Comparison of ENCODE assay signal across 13 cellular contexts in genomic region chr12:51589557-51590176, GRCh38. TPM values are rescaled to one million over a fixed set of nuclear protein-coding genes. Genes with fewer than 3 reads are reported as not detected.
DNase-seq lines count a peak whose midpoint lies in the region; ATAC-seq, FAIRE-seq and TF ChIP-seq lines count a peak whose summit lies in the region.
"Had no signal": no experiment of that assay in that cellular context is flagged by ENCODE, and none has a peak within 500 bp of the region (broad histone marks: within the 10 kb centered on the region; RNA-seq: fewer than 3 reads in every experiment).

No MANE protein-coding gene starts in this region.

- no peak for FAIRE-seq in kidney (lab: Jason Lieb, UNC)

- no peaks in the 10 kb centered on the region for H3K36me3 Mint-ChIP-seq in T-helper 1 cell treated with Interleukin-12 subunit alpha and Interleukin-12 subunit beta and Interleukin-4 antibody, amounts not matched to agents 30 μg/mL and 1 μg/mL, for 36 hours (ENCODE audit: low read depth)
- peaks cover 4% of the 10 kb centered on the region for H3K36me3 Mint-ChIP-seq in central memory CD8-positive, alpha-beta T cell (ENCODE audit: insufficient read depth)

- H3K4me3 ChIP-seq in MG63 (peak overlapping the region; percentile 58), neuronal stem cell (ENCODE audit: low read length in 2 of 2) (peak overlapping the region in 1 of 2 donors; percentile 54), kidney (ENCODE audit: low read length in 2 of 2) (no peak overlapping the region)

- H3K27ac ChIP-seq in neuronal stem cell (replicated peaks; ENCODE audit: low read length) (no peak overlapping the region), kidney (ENCODE audit: low read depth in 2 of 2, low read length in 2 of 2) (no peak overlapping the region)

- no peak overlapping the region for H2BK12ac ChIP-seq in neuronal stem cell (ENCODE audit: low read length)

- H2BK120ac ChIP-seq in neuronal stem cell (ENCODE audit: low read depth, low read length) = no peak overlapping the region

- intact Hi-C loops in kidney (cut with DNase I) = no loop called here

- H4K91ac ChIP-seq in neuronal stem cell (ENCODE audit: low read depth, low read length, poor library complexity) = no peak overlapping the region

- H3K4me1 ChIP-seq in neuronal stem cell (ENCODE audit: control insufficient read depth in 2 of 2, insufficient read depth in 1 of 2, low read depth in 1 of 2, low read length in 2 of 2) (peaks cover 8 to 16% of the 10 kb centered on the region in 2 donors), kidney (ENCODE audit: control insufficient read depth in 1 of 2, insufficient read depth in 1 of 2, low read depth in 1 of 2, low read length in 2 of 2) (no peaks in the 10 kb centered on the region)

- H3K23ac ChIP-seq in neuronal stem cell (ENCODE audit: low read depth, low read length, poor library complexity) = no peak overlapping the region

- H3K14ac ChIP-seq in neuronal stem cell (ENCODE audit: low read length) = no peak overlapping the region

- H4K8ac ChIP-seq in neuronal stem cell (ENCODE audit: low read depth, low read length) = no peak overlapping the region

- H3K27ac Mint-ChIP-seq in T-helper 1 cell treated with Interleukin-12 subunit alpha and Interleukin-12 subunit beta and Interleukin-4 antibody, amounts not matched to agents 30 μg/mL and 1 μg/mL, for 36 hours = no peak overlapping the region
- no peak overlapping the region for H3K27ac Mint-ChIP-seq in central memory CD8-positive, alpha-beta T cell (ENCODE audit: low read depth)

- H3K4me2 ChIP-seq in neuronal stem cell (ENCODE audit: insufficient read depth, low read length, poor library complexity, severe bottlenecking) = no peak overlapping the region

- H3K4me3 Mint-ChIP-seq in T-helper 1 cell treated with Interleukin-12 subunit alpha and Interleukin-12 subunit beta and Interleukin-4 antibody, amounts not matched to agents 30 μg/mL and 1 μg/mL, for 36 hours = peak overlapping the region; percentile 86
- H3K4me3 Mint-ChIP-seq in central memory CD8-positive, alpha-beta T cell = peak overlapping the region; percentile 89

- ATAC-seq in central memory CD8-positive, alpha-beta T cell (replicated peaks; ENCODE audit: extremely low read depth, poor library complexity, severe bottlenecking) = no peak
- ATAC-seq in GM19455 (IDR thresholded peaks at IDR 0.05; ENCODE audit: unreplicated experiment) = no peak

- no peak overlapping the region for H3K4ac ChIP-seq in neuronal stem cell (ENCODE audit: low read length)

- H2AK5ac ChIP-seq in neuronal stem cell (ENCODE audit: low read depth, low read length) = no peak overlapping the region

- H2AFZ ChIP-seq in neuronal stem cell (ENCODE audit: low read length) = peak overlapping the region; percentile 93

- H3K79me1 ChIP-seq in neuronal stem cell (ENCODE audit: low read depth, low read length) = no peaks in the 10 kb centered on the region

- H3K9me3 ChIP-seq in MG63 (no peaks in the 10 kb centered on the region), neuronal stem cell (replicated peaks in 1 of 2; ENCODE audit: control insufficient read depth in 2 of 2, insufficient read depth in 1 of 2, low read depth in 1 of 2, low read length in 2 of 2) (no peaks in the 10 kb centered on the region), kidney (ENCODE audit: control insufficient read depth in 1 of 2, low read length in 2 of 2) (no peaks in the 10 kb centered on the region)

- no peak overlapping the region for H3K18ac ChIP-seq in neuronal stem cell (ENCODE audit: low read length)

- H3K9me3 Mint-ChIP-seq in T-helper 1 cell treated with Interleukin-12 subunit alpha and Interleukin-12 subunit beta and Interleukin-4 antibody, amounts not matched to agents 30 μg/mL and 1 μg/mL, for 36 hours = no peaks in the 10 kb centered on the region
- no peaks in the 10 kb centered on the region for H3K9me3 Mint-ChIP-seq in central memory CD8-positive, alpha-beta T cell

- DNase-seq in T-helper 1 cell (no peak), MG63 (no peak), neuronal stem cell (ENCODE audit: low spot score) (no peak), kidney (no peak), NCI-H1105 treated with DMSO at 0.1 percent for 48 hours (lab: John Stamatoyannopoulos, UW) (no peak)
- no peak for DNase-seq in central memory CD8-positive, alpha-beta T cell (ENCODE audit: low spot score in 2 of 2)
- DNase-seq: 8988T; activated effector memory CD4-positive, alpha-beta T cell treated with anti-CD3 and anti-CD28 coated beads, Interleukin-2, amount 50 U/mL, for 16 hours; effector CD8-positive, alpha-beta T cell; NCI-H69; stimulated activated CD4-positive, alpha-beta T cell treated with anti-CD3 and anti-CD28 coated beads, Interleukin-15, amount 100 ng/mL, for 24 hours had no signal

- no peak overlapping the region for H2BK5ac ChIP-seq in neuronal stem cell (ENCODE audit: low read length)

- no peak overlapping the region for H2BK15ac ChIP-seq in neuronal stem cell (ENCODE audit: low read length)

- H3K9ac ChIP-seq in neuronal stem cell (ENCODE audit: low read depth, low read length, poor library complexity) = no peak overlapping the region
- H3K9ac ChIP-seq in kidney (ENCODE audit: low read length in 2 of 2) = no peak overlapping the region

- peaks cover 14% of the 10 kb centered on the region for H3K4me1 Mint-ChIP-seq in T-helper 1 cell treated with Interleukin-12 subunit alpha and Interleukin-12 subunit beta and Interleukin-4 antibody, amounts not matched to agents 30 μg/mL and 1 μg/mL, for 36 hours (ENCODE audit: low read depth)
- H3K4me1 Mint-ChIP-seq in central memory CD8-positive, alpha-beta T cell = peaks cover 22% of the 10 kb centered on the region

- H3K27me3 ChIP-seq in MG63 = peaks cover 4% of the 10 kb centered on the region
- peaks cover 0 to 11% (median 0%) of the 10 kb centered on the region in 3 experiments for H3K27me3 ChIP-seq in neuronal stem cell (ENCODE audit: control insufficient read depth in 3 of 3, insufficient read depth in 3 of 3, low read depth in 1 of 3, low read length in 3 of 3)

- no peak for TF ChIP-seq CTCF in kidney (IDR thresholded peaks at IDR 0.05; ENCODE audit: borderline replicate concordance, extremely low read depth, insufficient read depth)

- H3K36me3 ChIP-seq in MG63 (no peaks in the 10 kb centered on the region), neuronal stem cell (replicated peaks in 1 of 2; ENCODE audit: control insufficient read depth in 2 of 2, insufficient read depth in 2 of 2, low read length in 2 of 2) (peaks cover 0 to 3% of the 10 kb centered on the region in 2 donors), kidney (ENCODE audit: control insufficient read depth in 1 of 2, insufficient read depth in 2 of 2, low read length in 2 of 2) (no peaks in the 10 kb centered on the region)

- no CpG with 5 or more reads among the region's 13 CpGs for WGBS in neuronal stem cell (ENCODE audit: extremely low coverage in 2 of 2, insufficient read length in 2 of 2, insufficient replicate concordance in 1 of 2), 2 donors

- peaks cover 76% of the 10 kb centered on the region for H3K27me3 Mint-ChIP-seq in T-helper 1 cell treated with Interleukin-12 subunit alpha and Interleukin-12 subunit beta and Interleukin-4 antibody, amounts not matched to agents 30 μg/mL and 1 μg/mL, for 36 hours (ENCODE audit: low read depth)
- peaks cover 70% of the 10 kb centered on the region for H3K27me3 Mint-ChIP-seq in central memory CD8-positive, alpha-beta T cell

RNA-seq across cellular contexts. Expression of gene SCN8A, which starts 1.4 kb away (rescaled TPM):
- 1.4 and 10.0 TPM in 2 replicates for total RNA-seq in MG63 (2014; rRNA removed; shearing (Covaris generic); ENCODE audit: low replicate concordance)
- 1.8 TPM for polyA plus RNA-seq in neuronal stem cell (2013, experiment 1 of 2)
- polyA plus RNA-seq in neuronal stem cell (2013, experiment 2 of 2) = 1.9 TPM
- 1.4 TPM for total RNA-seq in kidney
- 0.34 TPM for polyA plus RNA-seq in kidney (ENCODE audit: insufficient read depth, low read depth, low replicate concordance)
